ENCODE assay signal across 1 cellular context in the genomic region with DNA sequence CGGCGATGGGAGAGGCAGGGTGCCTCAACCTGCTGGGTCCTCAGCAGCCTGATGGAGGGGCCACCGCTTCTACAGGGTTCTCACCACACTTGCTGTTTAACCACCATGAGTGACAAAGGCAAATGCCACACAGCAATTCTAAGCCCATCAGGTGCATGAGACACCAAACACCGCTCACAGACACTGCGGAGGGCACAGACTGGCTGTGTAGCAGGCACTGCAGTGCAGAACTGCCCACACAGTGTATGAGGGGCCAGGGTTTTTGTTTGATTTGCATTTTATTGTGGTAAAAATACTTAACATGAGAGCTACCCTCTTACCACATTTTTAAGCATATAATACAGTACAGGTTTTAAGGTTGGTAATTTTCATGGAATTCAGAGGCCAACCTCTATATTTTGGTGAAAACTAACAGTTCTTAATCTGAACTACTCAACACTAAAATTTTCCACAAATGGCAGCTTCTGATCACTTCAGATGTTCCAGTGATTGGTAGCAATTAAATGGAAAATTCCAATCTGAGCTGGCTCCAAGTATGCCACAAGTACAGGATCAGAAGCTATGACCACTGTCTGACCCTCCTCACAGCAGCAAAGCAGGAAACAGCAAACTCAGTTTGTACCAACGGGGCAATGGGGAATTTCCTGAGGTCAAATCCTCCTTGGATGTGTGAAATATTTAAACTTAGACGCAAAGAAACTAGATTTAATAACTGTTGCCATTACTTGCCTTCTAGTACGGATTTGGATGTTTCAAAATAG.
TF ChIP-seq lines count a peak whose summit lies in the region.

No MANE protein-coding gene starts in this region.

TF ChIP-seq in HepG2, 621 proteins besides CTCF, POLR2A, EP300 and RAD21:
- TF ChIP-seq HOXA7 (CRISPR knock-in tag; IDR thresholded peaks at IDR 0.05), result no peak
- TF ChIP-seq NFKB2 (CRISPR knock-in tag; IDR thresholded peaks at IDR 0.05; ENCODE audit: borderline replicate concordance), result 0 out of 2 replicates have a peak, but pooled peaks have one; percentile 25
- TF ChIP-seq, protein P1, sequence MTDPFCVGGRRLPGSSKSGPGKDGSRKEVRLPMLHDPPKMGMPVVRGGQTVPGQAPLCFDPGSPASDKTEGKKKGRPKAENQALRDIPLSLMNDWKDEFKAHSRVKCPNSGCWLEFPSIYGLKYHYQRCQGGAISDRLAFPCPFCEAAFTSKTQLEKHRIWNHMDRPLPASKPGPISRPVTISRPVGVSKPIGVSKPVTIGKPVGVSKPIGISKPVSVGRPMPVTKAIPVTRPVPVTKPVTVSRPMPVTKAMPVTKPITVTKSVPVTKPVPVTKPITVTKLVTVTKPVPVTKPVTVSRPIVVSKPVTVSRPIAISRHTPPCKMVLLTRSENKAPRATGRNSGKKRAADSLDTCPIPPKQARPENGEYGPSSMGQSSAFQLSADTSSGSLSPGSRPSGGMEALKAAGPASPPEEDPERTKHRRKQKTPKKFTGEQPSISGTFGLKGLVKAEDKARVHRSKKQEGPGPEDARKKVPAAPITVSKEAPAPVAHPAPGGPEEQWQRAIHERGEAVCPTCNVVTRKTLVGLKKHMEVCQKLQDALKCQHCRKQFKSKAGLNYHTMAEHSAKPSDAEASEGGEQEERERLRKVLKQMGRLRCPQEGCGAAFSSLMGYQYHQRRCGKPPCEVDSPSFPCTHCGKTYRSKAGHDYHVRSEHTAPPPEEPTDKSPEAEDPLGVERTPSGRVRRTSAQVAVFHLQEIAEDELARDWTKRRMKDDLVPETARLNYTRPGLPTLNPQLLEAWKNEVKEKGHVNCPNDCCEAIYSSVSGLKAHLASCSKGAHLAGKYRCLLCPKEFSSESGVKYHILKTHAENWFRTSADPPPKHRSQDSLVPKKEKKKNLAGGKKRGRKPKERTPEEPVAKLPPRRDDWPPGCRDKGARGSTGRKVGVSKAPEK (CRISPR knock-in tag; IDR thresholded peaks at IDR 0.05; ENCODE audit: borderline replicate concordance), result no peak
